In genomic region chr3:13040381-13041074, GRCh38 we compare ENCODE assay signal across 1 cellular context.
TF ChIP-seq lines count a peak whose summit lies in the region.

No MANE protein-coding gene starts in this region.

TF ChIP-seq in GM12878, 131 proteins besides CTCF, POLR2A, EP300 and RAD21 (continued from another document and continues in another):
- TF ChIP-seq, protein P1, sequence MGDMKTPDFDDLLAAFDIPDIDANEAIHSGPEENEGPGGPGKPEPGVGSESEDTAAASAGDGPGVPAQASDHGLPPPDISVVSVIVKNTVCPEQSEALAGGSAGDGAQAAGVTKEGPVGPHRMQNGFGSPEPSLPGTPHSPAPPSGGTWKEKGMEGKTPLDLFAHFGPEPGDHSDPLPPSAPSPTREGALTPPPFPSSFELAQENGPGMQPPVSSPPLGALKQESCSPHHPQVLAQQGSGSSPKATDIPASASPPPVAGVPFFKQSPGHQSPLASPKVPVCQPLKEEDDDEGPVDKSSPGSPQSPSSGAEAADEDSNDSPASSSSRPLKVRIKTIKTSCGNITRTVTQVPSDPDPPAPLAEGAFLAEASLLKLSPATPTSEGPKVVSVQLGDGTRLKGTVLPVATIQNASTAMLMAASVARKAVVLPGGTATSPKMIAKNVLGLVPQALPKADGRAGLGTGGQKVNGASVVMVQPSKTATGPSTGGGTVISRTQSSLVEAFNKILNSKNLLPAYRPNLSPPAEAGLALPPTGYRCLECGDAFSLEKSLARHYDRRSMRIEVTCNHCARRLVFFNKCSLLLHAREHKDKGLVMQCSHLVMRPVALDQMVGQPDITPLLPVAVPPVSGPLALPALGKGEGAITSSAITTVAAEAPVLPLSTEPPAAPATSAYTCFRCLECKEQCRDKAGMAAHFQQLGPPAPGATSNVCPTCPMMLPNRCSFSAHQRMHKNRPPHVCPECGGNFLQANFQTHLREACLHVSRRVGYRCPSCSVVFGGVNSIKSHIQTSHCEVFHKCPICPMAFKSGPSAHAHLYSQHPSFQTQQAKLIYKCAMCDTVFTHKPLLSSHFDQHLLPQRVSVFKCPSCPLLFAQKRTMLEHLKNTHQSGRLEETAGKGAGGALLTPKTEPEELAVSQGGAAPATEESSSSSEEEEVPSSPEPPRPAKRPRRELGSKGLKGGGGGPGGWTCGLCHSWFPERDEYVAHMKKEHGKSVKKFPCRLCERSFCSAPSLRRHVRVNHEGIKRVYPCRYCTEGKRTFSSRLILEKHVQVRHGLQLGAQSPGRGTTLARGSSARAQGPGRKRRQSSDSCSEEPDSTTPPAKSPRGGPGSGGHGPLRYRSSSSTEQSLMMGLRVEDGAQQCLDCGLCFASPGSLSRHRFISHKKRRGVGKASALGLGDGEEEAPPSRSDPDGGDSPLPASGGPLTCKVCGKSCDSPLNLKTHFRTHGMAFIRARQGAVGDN (IDR thresholded peaks at IDR 0.05): peak; percentile 88
- TF ChIP-seq ZZZ3 (IDR thresholded peaks at IDR 0.05; ENCODE audit: control insufficient read depth, insufficient read length, low read depth): no peak
- no peak for TF ChIP-seq BMI1 (IDR thresholded peaks at IDR 0.05; ENCODE audit: borderline replicate concordance)
- no peak for TF ChIP-seq TCF7 (IDR thresholded peaks at IDR 0.05; ENCODE audit: borderline replicate concordance)
- TF ChIP-seq, protein P2, sequence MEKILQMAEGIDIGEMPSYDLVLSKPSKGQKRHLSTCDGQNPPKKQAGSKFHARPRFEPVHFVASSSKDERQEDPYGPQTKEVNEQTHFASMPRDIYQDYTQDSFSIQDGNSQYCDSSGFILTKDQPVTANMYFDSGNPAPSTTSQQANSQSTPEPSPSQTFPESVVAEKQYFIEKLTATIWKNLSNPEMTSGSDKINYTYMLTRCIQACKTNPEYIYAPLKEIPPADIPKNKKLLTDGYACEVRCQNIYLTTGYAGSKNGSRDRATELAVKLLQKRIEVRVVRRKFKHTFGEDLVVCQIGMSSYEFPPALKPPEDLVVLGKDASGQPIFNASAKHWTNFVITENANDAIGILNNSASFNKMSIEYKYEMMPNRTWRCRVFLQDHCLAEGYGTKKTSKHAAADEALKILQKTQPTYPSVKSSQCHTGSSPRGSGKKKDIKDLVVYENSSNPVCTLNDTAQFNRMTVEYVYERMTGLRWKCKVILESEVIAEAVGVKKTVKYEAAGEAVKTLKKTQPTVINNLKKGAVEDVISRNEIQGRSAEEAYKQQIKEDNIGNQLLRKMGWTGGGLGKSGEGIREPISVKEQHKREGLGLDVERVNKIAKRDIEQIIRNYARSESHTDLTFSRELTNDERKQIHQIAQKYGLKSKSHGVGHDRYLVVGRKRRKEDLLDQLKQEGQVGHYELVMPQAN (conservative IDR thresholded peaks at IDR 0.05): 0 out of 2 replicates have a peak, but pooled peaks have one; percentile 32
- 0 out of 2 replicates have a peak, but pooled peaks have one; percentile 71 for TF ChIP-seq NBN (IDR thresholded peaks at IDR 0.05)
- peak; percentile 61 for TF ChIP-seq KLF5 (IDR thresholded peaks at IDR 0.05; ENCODE audit: partially characterized antibody)
- no peak for TF ChIP-seq SUPT20H (IDR thresholded peaks at IDR 0.05; ENCODE audit: borderline replicate concordance, control insufficient read depth, low read depth, low read length)
- peak; percentile 82 for TF ChIP-seq DPF2 (IDR thresholded peaks at IDR 0.05)
- peak; percentile 30; the same call in 1 of the 2 replicates for TF ChIP-seq ZNF207 (IDR thresholded peaks at IDR 0.05; ENCODE audit: borderline replicate concordance)
- TF ChIP-seq, protein P3, sequence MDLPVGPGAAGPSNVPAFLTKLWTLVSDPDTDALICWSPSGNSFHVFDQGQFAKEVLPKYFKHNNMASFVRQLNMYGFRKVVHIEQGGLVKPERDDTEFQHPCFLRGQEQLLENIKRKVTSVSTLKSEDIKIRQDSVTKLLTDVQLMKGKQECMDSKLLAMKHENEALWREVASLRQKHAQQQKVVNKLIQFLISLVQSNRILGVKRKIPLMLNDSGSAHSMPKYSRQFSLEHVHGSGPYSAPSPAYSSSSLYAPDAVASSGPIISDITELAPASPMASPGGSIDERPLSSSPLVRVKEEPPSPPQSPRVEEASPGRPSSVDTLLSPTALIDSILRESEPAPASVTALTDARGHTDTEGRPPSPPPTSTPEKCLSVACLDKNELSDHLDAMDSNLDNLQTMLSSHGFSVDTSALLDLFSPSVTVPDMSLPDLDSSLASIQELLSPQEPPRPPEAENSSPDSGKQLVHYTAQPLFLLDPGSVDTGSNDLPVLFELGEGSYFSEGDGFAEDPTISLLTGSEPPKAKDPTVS (IDR thresholded peaks at IDR 0.05; ENCODE audit: low read depth, low read length): no peak
- TF ChIP-seq ZNF592 (IDR thresholded peaks at IDR 0.05): no peak
- TF ChIP-seq IKZF2 (IDR thresholded peaks at IDR 0.05): peak; percentile 49 to 53; a peak in 2 of 4 replicates
- TF ChIP-seq, protein P4, sequence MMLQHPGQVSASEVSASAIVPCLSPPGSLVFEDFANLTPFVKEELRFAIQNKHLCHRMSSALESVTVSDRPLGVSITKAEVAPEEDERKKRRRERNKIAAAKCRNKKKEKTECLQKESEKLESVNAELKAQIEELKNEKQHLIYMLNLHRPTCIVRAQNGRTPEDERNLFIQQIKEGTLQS (IDR thresholded peaks at IDR 0.05; ENCODE audit: borderline replicate concordance, extremely low read depth, low read depth, low read length): peak; percentile 40; the same call in 1 of the 2 replicates
- TF ChIP-seq CBFB (IDR thresholded peaks at IDR 0.05; ENCODE audit: low read depth): peak; percentile 47; the same call in 1 of the 2 replicates
- peak; percentile 72 for TF ChIP-seq RELA (IDR thresholded peaks at IDR 0.05; ENCODE audit: borderline replicate concordance, partially characterized antibody)
- peak; percentile 66; the same call in 1 of the 2 replicates for TF ChIP-seq MXI1 (IDR thresholded peaks at IDR 0.05; ENCODE audit: low read depth, low read length)
- TF ChIP-seq, protein P5, sequence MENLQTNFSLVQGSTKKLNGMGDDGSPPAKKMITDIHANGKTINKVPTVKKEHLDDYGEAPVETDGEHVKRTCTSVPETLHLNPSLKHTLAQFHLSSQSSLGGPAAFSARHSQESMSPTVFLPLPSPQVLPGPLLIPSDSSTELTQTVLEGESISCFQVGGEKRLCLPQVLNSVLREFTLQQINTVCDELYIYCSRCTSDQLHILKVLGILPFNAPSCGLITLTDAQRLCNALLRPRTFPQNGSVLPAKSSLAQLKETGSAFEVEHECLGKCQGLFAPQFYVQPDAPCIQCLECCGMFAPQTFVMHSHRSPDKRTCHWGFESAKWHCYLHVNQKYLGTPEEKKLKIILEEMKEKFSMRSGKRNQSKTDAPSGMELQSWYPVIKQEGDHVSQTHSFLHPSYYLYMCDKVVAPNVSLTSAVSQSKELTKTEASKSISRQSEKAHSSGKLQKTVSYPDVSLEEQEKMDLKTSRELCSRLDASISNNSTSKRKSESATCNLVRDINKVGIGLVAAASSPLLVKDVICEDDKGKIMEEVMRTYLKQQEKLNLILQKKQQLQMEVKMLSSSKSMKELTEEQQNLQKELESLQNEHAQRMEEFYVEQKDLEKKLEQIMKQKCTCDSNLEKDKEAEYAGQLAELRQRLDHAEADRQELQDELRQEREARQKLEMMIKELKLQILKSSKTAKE (IDR thresholded peaks at IDR 0.05; ENCODE audit: low read depth, poor library complexity, severe bottlenecking): peak; percentile 34
- TF ChIP-seq, protein P6, sequence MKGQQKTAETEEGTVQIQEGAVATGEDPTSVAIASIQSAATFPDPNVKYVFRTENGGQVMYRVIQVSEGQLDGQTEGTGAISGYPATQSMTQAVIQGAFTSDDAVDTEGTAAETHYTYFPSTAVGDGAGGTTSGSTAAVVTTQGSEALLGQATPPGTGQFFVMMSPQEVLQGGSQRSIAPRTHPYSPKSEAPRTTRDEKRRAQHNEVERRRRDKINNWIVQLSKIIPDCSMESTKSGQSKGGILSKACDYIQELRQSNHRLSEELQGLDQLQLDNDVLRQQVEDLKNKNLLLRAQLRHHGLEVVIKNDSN (IDR thresholded peaks at IDR 0.05; ENCODE audit: borderline replicate concordance, extremely low read length, insufficient read depth, low read depth, low read length): peak; percentile 85
- no peak for TF ChIP-seq SUZ12 (IDR thresholded peaks at IDR 0.05; ENCODE audit: unreplicated experiment)
- TF ChIP-seq BHLHE40 (IDR thresholded peaks at IDR 0.05; ENCODE audit: borderline replicate concordance in 1 of 2, low read depth in 2 of 2, low read length in 1 of 2): peak; percentile 29 to 71; a peak in 2 of 4 replicates
- no peak for TF ChIP-seq POLR2AphosphoS5 (IDR thresholded peaks at IDR 0.05; ENCODE audit: low read length)
- peak; percentile 94 for TF ChIP-seq RAD51 (IDR thresholded peaks at IDR 0.05)
- no peak for TF ChIP-seq NRF1 (conservative IDR thresholded peaks at IDR 0.05; ENCODE audit: low read depth, low read length)
- TF ChIP-seq YY1 (IDR thresholded peaks at IDR 0.05; ENCODE audit: low read depth, low read length): peak; percentile 12; the same call in 1 of the 2 replicates
- TF ChIP-seq TBL1XR1 (IDR thresholded peaks at IDR 0.05; ENCODE audit: low read depth, low read length): no peak
- no peak for TF ChIP-seq ASH2L (IDR thresholded peaks at IDR 0.05; ENCODE audit: borderline replicate concordance, low read depth)
- TF ChIP-seq ZNF622 (IDR thresholded peaks at IDR 0.05): no peak
- peak; percentile 81 for TF ChIP-seq TCF12 (IDR thresholded peaks at IDR 0.05; ENCODE audit: low read depth, low read length)
- TF ChIP-seq PML (IDR thresholded peaks at IDR 0.05; ENCODE audit: low read length): no peak
- TF ChIP-seq, protein P7, sequence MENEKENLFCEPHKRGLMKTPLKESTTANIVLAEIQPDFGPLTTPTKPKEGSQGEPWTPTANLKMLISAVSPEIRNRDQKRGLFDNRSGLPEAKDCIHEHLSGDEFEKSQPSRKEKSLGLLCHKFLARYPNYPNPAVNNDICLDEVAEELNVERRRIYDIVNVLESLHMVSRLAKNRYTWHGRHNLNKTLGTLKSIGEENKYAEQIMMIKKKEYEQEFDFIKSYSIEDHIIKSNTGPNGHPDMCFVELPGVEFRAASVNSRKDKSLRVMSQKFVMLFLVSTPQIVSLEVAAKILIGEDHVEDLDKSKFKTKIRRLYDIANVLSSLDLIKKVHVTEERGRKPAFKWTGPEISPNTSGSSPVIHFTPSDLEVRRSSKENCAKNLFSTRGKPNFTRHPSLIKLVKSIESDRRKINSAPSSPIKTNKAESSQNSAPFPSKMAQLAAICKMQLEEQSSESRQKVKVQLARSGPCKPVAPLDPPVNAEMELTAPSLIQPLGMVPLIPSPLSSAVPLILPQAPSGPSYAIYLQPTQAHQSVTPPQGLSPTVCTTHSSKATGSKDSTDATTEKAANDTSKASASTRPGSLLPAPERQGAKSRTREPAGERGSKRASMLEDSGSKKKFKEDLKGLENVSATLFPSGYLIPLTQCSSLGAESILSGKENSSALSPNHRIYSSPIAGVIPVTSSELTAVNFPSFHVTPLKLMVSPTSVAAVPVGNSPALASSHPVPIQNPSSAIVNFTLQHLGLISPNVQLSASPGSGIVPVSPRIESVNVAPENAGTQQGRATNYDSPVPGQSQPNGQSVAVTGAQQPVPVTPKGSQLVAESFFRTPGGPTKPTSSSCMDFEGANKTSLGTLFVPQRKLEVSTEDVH (IDR thresholded peaks at IDR 0.05; ENCODE audit: low read depth, partially characterized antibody): no peak
- no peak for TF ChIP-seq SP1 (IDR thresholded peaks at IDR 0.05; ENCODE audit: low read depth, low read length)
- no peak for TF ChIP-seq MYC (IDR thresholded peaks at IDR 0.05; ENCODE audit: insufficient read depth, insufficient read length, insufficient replicate concordance, low read length, severe bottlenecking)
- no peak for TF ChIP-seq CEBPZ (IDR thresholded peaks at IDR 0.05; ENCODE audit: low read depth, low read length)
